1 cellular context compared by ENCODE assay signal in genomic region chr14:22973217-22974032, GRCh38.
TF ChIP-seq lines count a peak whose summit lies in the region.

No MANE protein-coding gene starts in this region.

TF ChIP-seq in liver, 16 proteins besides CTCF, POLR2A, EP300 and RAD21 (continued from another document):
- TF ChIP-seq ZBTB33 (IDR thresholded peaks at IDR 0.05) (no peak), FOXA1 (IDR thresholded peaks at IDR 0.05) (no peak), HNF4A (conservative IDR thresholded peaks at IDR 0.05) (no peak), YY1 (IDR thresholded peaks at IDR 0.05) (no peak), JUND (IDR thresholded peaks at IDR 0.05) (no peak), SP1 (IDR thresholded peaks at IDR 0.05) (no peak)
